In the genomic region with DNA sequence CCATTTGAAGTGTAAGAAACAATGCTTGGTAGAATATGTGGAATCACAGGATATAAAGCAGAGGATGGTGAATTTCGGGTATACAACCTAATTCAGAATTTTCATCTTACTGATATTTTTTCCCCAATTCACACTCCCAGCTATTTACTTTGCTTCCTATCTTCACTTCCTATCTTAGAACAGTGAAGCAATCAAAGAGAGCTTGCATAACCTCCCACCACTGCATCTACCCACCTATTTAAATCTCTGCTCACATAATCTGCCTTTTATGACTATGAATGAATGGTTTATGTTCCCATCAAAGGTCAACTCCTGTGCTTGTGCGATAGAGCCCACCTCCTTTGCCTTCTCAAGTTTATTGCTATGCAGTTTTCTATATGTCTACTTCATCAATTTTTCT, we compare ENCODE assay signal across 23 cellular contexts. TPM values are rescaled to one million over a fixed set of nuclear protein-coding genes. Genes with fewer than 3 reads are reported as not detected.
DNase-seq lines count a peak whose midpoint lies in the region; ATAC-seq and TF ChIP-seq lines count a peak whose summit lies in the region.
"Had no signal": no experiment of that assay in that cellular context is flagged by ENCODE, and none has a peak within 500 bp of the region (broad histone marks: within the 10 kb centered on the region; RNA-seq: fewer than 3 reads in every experiment).

No MANE protein-coding gene starts in this region.

- no peak for TF ChIP-seq RAD21 in IMR-90 (IDR thresholded peaks at IDR 0.05; ENCODE audit: low read length)

- H3K27me3 ChIP-seq in IMR-90 (ENCODE audit: control insufficient read depth, insufficient read depth, low read length) (no peaks in the 10 kb centered on the region), HAP-1 (ENCODE audit: low read depth) (no peaks in the 10 kb centered on the region)
- H3K27me3 ChIP-seq: ovary had no signal

- no peak overlapping the region for H3K4me2 ChIP-seq in IMR-90 (ENCODE audit: low read depth, low read length)
- H3K4me2 ChIP-seq: SK-N-SH had no signal

- no peak overlapping the region for H3K18ac ChIP-seq in IMR-90 (ENCODE audit: low read depth, low read length)

- TF ChIP-seq POLR2A in IMR-90 (IDR thresholded peaks at IDR 0.05; ENCODE audit: low read depth, low read length) = no peak

- H4K91ac ChIP-seq in IMR-90 (ENCODE audit: insufficient read depth, low read depth, low read length) = no peak overlapping the region

- no peak overlapping the region for H3K23ac ChIP-seq in IMR-90 (ENCODE audit: low read depth, low read length)

- H3K4ac ChIP-seq in IMR-90 (ENCODE audit: low read depth, low read length) = no peak overlapping the region

- no peak overlapping the region; the same call in 1 of the 2 replicates for H3K9ac ChIP-seq in IMR-90 (ENCODE audit: low read depth, low read length)
- H3K9ac ChIP-seq: SK-N-SH had no signal

- no peak overlapping the region for H2BK5ac ChIP-seq in IMR-90 (ENCODE audit: low read depth, low read length, poor library complexity, severe bottlenecking)

- no peak for TF ChIP-seq CTCF in IMR-90 (conservative IDR thresholded peaks at IDR 0.05; ENCODE audit: low read depth, low read length)

- H2AK5ac ChIP-seq in IMR-90 (ENCODE audit: low read depth, low read length) = no peak overlapping the region

- CTCF ChIA-PET in IMR-90 (lab: Yijun Ruan, JAX) = interaction anchor here (0.5 kb wide), 1 partner anchor 12 kb away, joined by 3 read pairs; no protein-coding TSS in a partner anchor

- in situ Hi-C loops in IMR-90 (cut with MboI; ENCODE audit: low sequenced_read_pairs) (no loop called here), HAP-1 (cut with MboI; ENCODE audit: low sequenced_read_pairs) (no loop called here)

- H2BK20ac ChIP-seq in IMR-90 (ENCODE audit: low read depth, low read length) = no peak overlapping the region

- H3K56ac ChIP-seq in IMR-90 (ENCODE audit: extremely low read depth, insufficient read depth, low read length) = no peak overlapping the region

- H3K9me3 ChIP-seq in IMR-90 (ENCODE audit: control insufficient read depth, insufficient read depth, low read length) (no peaks in the 10 kb centered on the region), HAP-1 (no peaks in the 10 kb centered on the region)
- H3K9me3 ChIP-seq: ovary, SK-N-SH, thoracic aorta had no signal

- H3K27ac ChIP-seq in IMR-90 (ENCODE audit: insufficient read depth, low read length) = no peak overlapping the region
- H3K27ac ChIP-seq: ovary, thoracic aorta had no signal

- 0 out of 2 replicates have a peak, but pooled peaks cover 3% of the 10 kb centered on the region for H3K9me1 ChIP-seq in IMR-90 (ENCODE audit: insufficient read depth, low read length)

- H2BK15ac ChIP-seq in IMR-90 (ENCODE audit: low read depth, low read length) = no peak overlapping the region

- no peak overlapping the region for H4K5ac ChIP-seq in IMR-90 (ENCODE audit: low read depth, low read length)

- intact Hi-C loops in IMR-90 (cut with micrococcal nuclease) (no loop called here), left colon (cut with DNase I, micrococcal nuclease) (no loop called here)

- ATAC-seq in IMR-90 (ENCODE audit: low read depth) = no peak
- peak; percentile 62 for ATAC-seq in left colon
- ATAC-seq: activated naive CD4-positive, alpha-beta T cell treated with anti-CD3 and anti-CD28 coated beads, Interleukin-2, amount 50 U/mL, for 72 hours; left lobe of liver; right cardiac atrium; stimulated activated naive CD8-positive, alpha-beta T cell treated with anti-CD3 and anti-CD28 coated beads, Interleukin-15, Interleukin-2, amounts not matched to agents 100 U/mL and 50 U/mL, for 24 hours had no signal

- H3K79me1 ChIP-seq in IMR-90 (ENCODE audit: low read depth in 1 of 2, low read length in 2 of 2) = peaks cover 7 to 16% of the 10 kb centered on the region in 2 experiments; a peak in 3 of 4 replicates

- WGBS in IMR-90 (ENCODE audit: extremely low coverage in 2 of 2, insufficient read length in 1 of 2), 2 experiments = no CpG with 5 or more reads among the region's 2 CpGs

- DNase-seq in IMR-90 (no peak), SKM-1 (lab: John Stamatoyannopoulos, UW; ENCODE audit: unreplicated experiment) (peak; percentile 14), left colon (no peak), HAP-1 (ENCODE audit: low spot score in 2 of 2) (no peak), NCI-H526 (lab: John Stamatoyannopoulos, UW) (no peak), inferior parietal cortex (ENCODE audit: extremely low spot score) (no peak), C1 segment of cervical spinal cord (lab: John Stamatoyannopoulos, UW) (no peak)
- DNase-seq: CD8-positive, alpha-beta memory T cell; DMS153; mesendoderm; naive B cell; NCI-H1048; NCI-H187; NCI-H2171 treated with DMSO at 0.1 percent for 48 hours; NCI-H524; ovary; right cardiac atrium; SK-N-SH; stimulated activated naive CD8-positive, alpha-beta T cell treated with anti-CD3 and anti-CD28 coated beads, Interleukin-15, Interleukin-2, amounts not matched to agents 100 U/mL and 50 U/mL, for 24 hours; T-helper 9 cell had no signal

- H4K20me1 ChIP-seq in IMR-90 (ENCODE audit: insufficient read depth, low read length) = no peaks in the 10 kb centered on the region

- no peak overlapping the region for H3K14ac ChIP-seq in IMR-90 (replicated peaks; ENCODE audit: low read depth, low read length)

- H3K4me3 ChIP-seq in IMR-90 (ENCODE audit: insufficient read depth, low read depth, low read length) (no peak overlapping the region), HAP-1 (no peak overlapping the region)
- H3K4me3 ChIP-seq: ovary, thoracic aorta had no signal

- H3K4me1 ChIP-seq in IMR-90 (ENCODE audit: control insufficient read depth, insufficient read depth, low read length) (peaks cover 2% of the 10 kb centered on the region; the same call in 1 of the 2 replicates), HAP-1 (peaks cover 3% of the 10 kb centered on the region; the same call in 1 of the 2 replicates)

- dilution Hi-C loops in IMR-90 (cut with HindIII; ENCODE audit: low sequenced_read_pairs, unreplicated experiment) = no loop called here

- H4K8ac ChIP-seq in IMR-90 (ENCODE audit: low read depth in 2 of 2, low read length in 2 of 2) = no peak overlapping the region

- BruUV-seq in IMR-90 (replicated peaks; lab: Mats Ljungman, UMichigan) = no TSS peak

- no peak overlapping the region for H2AK9ac ChIP-seq in IMR-90 (replicated peaks; ENCODE audit: low read depth, low read length, poor library complexity)

- H2AFZ ChIP-seq in IMR-90 (replicated peaks; ENCODE audit: low read length, poor library complexity) = no peak overlapping the region

- POLR2A ChIA-PET in IMR-90 (lab: Charles Lee; ENCODE audit: unreplicated experiment) = no interaction called here

- H2BK120ac ChIP-seq in IMR-90 (ENCODE audit: low read depth, low read length) = no peak overlapping the region

- H3K36me3 ChIP-seq in IMR-90 (ENCODE audit: control insufficient read depth, insufficient read depth, low read length) (no peaks in the 10 kb centered on the region; the same call in none of the 2 replicates), HAP-1 (replicated peaks) (no peaks in the 10 kb centered on the region)
- H3K36me3 ChIP-seq: ovary, thoracic aorta had no signal

TF ChIP-seq in IMR-90, 13 proteins besides CTCF, POLR2A, EP300 and RAD21:
- TF ChIP-seq RFX5 (IDR thresholded peaks at IDR 0.05; ENCODE audit: low read depth, low read length) = no peak
- 0 out of 2 replicates have a peak, but pooled peaks have one; percentile 6 for TF ChIP-seq CEBPB (IDR thresholded peaks at IDR 0.05; ENCODE audit: low read depth, low read length)

RNA-seq across cellular contexts. Expression of a gene that starts 3.3 kb away (rescaled TPM):
- total RNA-seq in IMR-90 (2012; rRNA removed) (2.3 and 5.8 TPM in 2 replicates), left colon (10 to 100 TPM; 28.1 to 32.2 TPM)
- polyA plus RNA-seq in IMR-90 (2012; rRNA removed) = 3.0 TPM in 2 replicates
- 0.24 and 0.30 TPM in 2 replicates for polyA plus RNA-seq in IMR-90 (2012; cell fraction: cytosol; rRNA removed)
- 0.32 and 4.1 TPM in 2 replicates for polyA plus RNA-seq in IMR-90 (2012; cell fraction: nucleus; rRNA removed; ENCODE audit: low replicate concordance)
